In genomic region chr6:139427199-139427598, GRCh38 we compare ENCODE assay signal across 27 cellular contexts.
"Had no signal": no experiment of that assay in that cellular context is flagged by ENCODE, and none has a peak within 500 bp of the region (broad histone marks: within the 10 kb centered on the region; RNA-seq: fewer than 3 reads in every experiment).

No MANE protein-coding gene starts in this region.

- H3K27ac Mint-ChIP-seq: activated CD4-positive, alpha-beta memory T cell treated with anti-CD3 and anti-CD28 coated beads, Interleukin-2, amount 10 ng/mL, durations not matched to agents 7 days and 5 days; activated CD4-positive, alpha-beta T cell treated with anti-CD3 and anti-CD28 coated beads for 36 hours; activated CD4-positive, alpha-beta T cell treated with anti-CD3 and anti-CD28 coated beads, Interleukin-2, amount 10 ng/mL, durations not matched to agents 7 days and 5 days; activated naive CD8-positive, alpha-beta T cell; effector memory CD8-positive, alpha-beta T cell had no signal

- ATAC-seq: activated CD4-positive, alpha-beta T cell treated with anti-CD3 and anti-CD28 coated beads for 36 hours; effector memory CD8-positive, alpha-beta T cell; heart left ventricle had no signal

- H3K4me3 ChIP-seq: coronary artery, esophagus squamous epithelium, heart left ventricle had no signal

- H3K4me1 ChIP-seq: esophagus squamous epithelium had no signal

- H3K36me3 Mint-ChIP-seq: activated naive CD8-positive, alpha-beta T cell had no signal

- DNase-seq: activated CD4-positive, alpha-beta memory T cell treated with anti-CD3 and anti-CD28 coated beads, Interleukin-2, amount 10 ng/mL, durations not matched to agents 7 days and 5 days; activated CD4-positive, alpha-beta T cell treated with anti-CD3 and anti-CD28 coated beads for 36 hours; activated CD4-positive, alpha-beta T cell treated with anti-CD3 and anti-CD28 coated beads, Interleukin-2, amount 10 ng/mL, durations not matched to agents 7 days and 5 days; activated CD4-positive, alpha-beta T cell treated with anti-CD3 and anti-CD28 coated beads, Interleukin-2, amount 50 U/mL, for 4 hours; activated CD4-positive, CD25-positive, alpha-beta regulatory T cell; activated CD4-positive, CD25-positive, alpha-beta regulatory T cell treated with anti-CD3 and anti-CD28 coated beads, Interleukin-2, amount 50 U/mL, for 72 hours; activated gamma-delta T cell; activated naive CD4-positive, alpha-beta T cell treated with anti-CD3 and anti-CD28 coated beads, Interleukin-2, amount 50 U/mL, for 16 hours; activated naive CD4-positive, alpha-beta T cell treated with Interleukin-2 at 50 U/mL for 16 hours; activated T-cell treated with anti-CD3 and anti-CD28 coated beads, Interleukin-2, amount 50 U/mL, for 48 hours; amniotic stem cell; anterior cingulate cortex; brain microvascular endothelial cell; dermis blood vessel endothelial cell; effector CD4-positive, alpha-beta T cell; effector memory CD8-positive, alpha-beta T cell; esophagus squamous epithelium; foreskin melanocyte; glutamatergic neuron; heart left ventricle; T-helper 2 cell had no signal

- H3K9me3 Mint-ChIP-seq: activated CD4-positive, alpha-beta T cell treated with anti-CD3 and anti-CD28 coated beads, Interleukin-2, amount 10 ng/mL, durations not matched to agents 7 days and 5 days; central memory CD8-positive, alpha-beta T cell; effector memory CD8-positive, alpha-beta T cell had no signal

- H3K27ac ChIP-seq: brain microvascular endothelial cell, coronary artery, epithelial cell of prostate, esophagus squamous epithelium, heart left ventricle had no signal

- H3K36me3 ChIP-seq: brain microvascular endothelial cell, esophagus squamous epithelium, heart left ventricle had no signal

- H3K4me3 Mint-ChIP-seq: activated CD4-positive, alpha-beta memory T cell treated with anti-CD3 and anti-CD28 coated beads, Interleukin-2, amount 10 ng/mL, durations not matched to agents 7 days and 5 days; activated CD4-positive, alpha-beta T cell treated with anti-CD3 and anti-CD28 coated beads for 36 hours; activated CD4-positive, alpha-beta T cell treated with anti-CD3 and anti-CD28 coated beads, Interleukin-2, amount 10 ng/mL, durations not matched to agents 7 days and 5 days; activated naive CD8-positive, alpha-beta T cell; central memory CD8-positive, alpha-beta T cell; effector memory CD8-positive, alpha-beta T cell had no signal

- H3K4me1 Mint-ChIP-seq: activated CD4-positive, alpha-beta memory T cell treated with anti-CD3 and anti-CD28 coated beads, Interleukin-2, amount 10 ng/mL, durations not matched to agents 7 days and 5 days; activated CD4-positive, alpha-beta T cell treated with anti-CD3 and anti-CD28 coated beads for 36 hours; activated CD4-positive, alpha-beta T cell treated with anti-CD3 and anti-CD28 coated beads, Interleukin-2, amount 10 ng/mL, durations not matched to agents 7 days and 5 days; central memory CD8-positive, alpha-beta T cell had no signal

- FAIRE-seq: astrocyte, bronchial epithelial cell had no signal

- H3K27me3 ChIP-seq: brain microvascular endothelial cell, esophagus squamous epithelium, heart left ventricle had no signal

- H3K9me3 ChIP-seq: esophagus squamous epithelium had no signal
